In the genomic region with DNA sequence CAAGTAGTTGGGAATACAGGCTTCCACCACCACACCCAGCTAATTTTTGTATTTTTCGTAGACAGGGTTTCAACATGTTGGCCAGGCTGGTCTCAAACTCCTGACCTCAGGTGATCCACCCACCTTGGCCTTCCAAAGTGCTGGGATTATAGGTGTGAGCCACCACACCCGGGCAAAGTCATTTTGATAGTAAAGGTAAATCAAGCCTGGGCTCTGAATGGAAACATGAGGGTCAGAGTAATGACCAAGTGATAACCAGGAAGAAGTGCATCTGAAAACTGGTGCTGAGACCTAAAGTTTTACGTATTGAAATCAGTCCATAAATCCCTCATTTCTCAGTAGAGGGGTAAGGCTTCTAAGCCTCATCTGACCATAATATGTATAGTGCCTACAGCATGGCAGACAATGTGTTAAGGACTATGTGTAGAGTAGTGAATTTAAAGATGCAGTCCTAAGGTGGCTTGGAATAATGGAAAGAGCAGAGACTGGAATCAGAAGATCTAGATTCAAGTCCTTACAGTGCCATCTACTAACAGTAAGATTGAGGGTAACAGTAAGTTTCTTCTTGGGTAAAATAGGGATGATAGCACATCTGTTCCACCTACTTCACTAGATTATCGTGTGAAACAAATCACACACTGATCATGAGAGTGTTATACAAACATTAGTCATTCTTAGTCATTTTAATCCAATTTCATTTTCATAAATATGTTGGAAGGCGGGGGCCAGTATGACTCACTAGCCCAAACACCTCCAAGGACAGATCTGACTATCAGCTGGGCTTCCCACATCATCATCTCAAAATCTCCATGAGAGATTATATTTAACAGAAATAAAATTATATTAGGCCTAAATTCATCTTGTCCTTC, we compare ENCODE assay signal across 8 cellular contexts. TPM values are rescaled to one million over a fixed set of nuclear protein-coding genes. Genes with fewer than 3 reads are reported as not detected.
DNase-seq lines count a peak whose midpoint lies in the region; ATAC-seq and TF ChIP-seq lines count a peak whose summit lies in the region.

No MANE protein-coding gene starts in this region.

- H3K4me3 ChIP-seq in esophagus squamous epithelium, result peak overlapping the region in 1 of 4 donors; percentile 4

- peak; percentile 70 for ATAC-seq in HG03175 (IDR thresholded peaks at IDR 0.05; ENCODE audit: unreplicated experiment)

- no peak for TF ChIP-seq CTCF in esophagus squamous epithelium (IDR thresholded peaks at IDR 0.05)

- H3K36me3 ChIP-seq in esophagus squamous epithelium, result no peaks in the 10 kb centered on the region

- DNase-seq in activated naive CD4-positive, alpha-beta T cell treated with Interleukin-2 at 50 U/mL for 16 hours, result peak; percentile 77
- no peak for DNase-seq in activated naive CD4-positive, alpha-beta T cell (lab: John Stamatoyannopoulos, UW)
- peak; percentile 68 to 72 for DNase-seq in activated CD4-positive, alpha-beta T cell treated with anti-CD3 and anti-CD28 coated beads, Interleukin-2, amount 50 U/mL, for 48 hours
- no peak for DNase-seq in esophagus squamous epithelium (lab: John Stamatoyannopoulos, UW)
- peak; percentile 80 for DNase-seq in stimulated activated CD4-positive, alpha-beta T cell treated with anti-CD3 and anti-CD28 coated beads, Interleukin-1b, Interleukin-23, amount 100 ng/mL, for 48 hours
- no peak for DNase-seq in posterior vena cava (ENCODE audit: low spot score)
- no peak for DNase-seq in NCI-H1092 treated with DMSO at 0.1 percent for 48 hours (lab: John Stamatoyannopoulos, UW)

- no peaks in the 10 kb centered on the region for H3K9me3 ChIP-seq in esophagus squamous epithelium

- 18 to 28% methylated on average over 5 of the region's 5 CpGs for WGBS in esophagus squamous epithelium, 2 donors

- H3K27me3 ChIP-seq in esophagus squamous epithelium, result no peaks in the 10 kb centered on the region

- intact Hi-C loops in esophagus squamous epithelium (cut with DNase I), result no loop called here
- intact Hi-C loops in posterior vena cava (cut with DNase I), result no loop called here

- no peak for TF ChIP-seq POLR2A in esophagus squamous epithelium (IDR thresholded peaks at IDR 0.05)

- H3K4me1 ChIP-seq in esophagus squamous epithelium, result peaks cover 10 to 84% (median 34%) of the 10 kb centered on the region in 3 donors

- peak overlapping the region; percentile 55 to 84 (median 78) for H3K27ac ChIP-seq in esophagus squamous epithelium

RNA-seq across cellular contexts. Expression of gene MAP4K5, which starts 11.2 kb away (rescaled TPM):
- total RNA-seq in esophagus squamous epithelium, result 100 to 1,000 TPM in 3 of 4 donors, 10 to 100 TPM in 1; 73.6 to 143 (median 124) TPM
- total RNA-seq in posterior vena cava, result 10 to 100 TPM; 44.9 to 48.4 TPM

RNA-seq across cellular contexts. Expression of gene ATL1, which starts 38.8 kb away (rescaled TPM):
- total RNA-seq in esophagus squamous epithelium (1 to 10 TPM; 3.3 to 7.3 (median 6.0) TPM), posterior vena cava (10 to 100 TPM; 13.3 to 16.0 TPM)

Comparison
In these comparisons a context has a peak if more than half of its experiments do, and no peak if none do; other contexts are left out.
1. DNase-seq: peak in activated naive CD4-positive, alpha-beta T cell treated with Interleukin-2 at 50 U/mL for 16 hours (single experiment), activated CD4-positive, alpha-beta T cell treated with anti-CD3 and anti-CD28 coated beads, Interleukin-2, amount 50 U/mL, for 48 hours (2 of 2) and stimulated activated CD4-positive, alpha-beta T cell treated with anti-CD3 and anti-CD28 coated beads, Interleukin-1b, Interleukin-23, amount 100 ng/mL, for 48 hours (single experiment); none in activated naive CD4-positive, alpha-beta T cell (0 of 4), esophagus squamous epithelium (single experiment), posterior vena cava (single experiment) and NCI-H1092 treated with DMSO at 0.1 percent for 48 hours (single experiment).